ENCODE assay signal across 16 cellular contexts in the genomic region with DNA sequence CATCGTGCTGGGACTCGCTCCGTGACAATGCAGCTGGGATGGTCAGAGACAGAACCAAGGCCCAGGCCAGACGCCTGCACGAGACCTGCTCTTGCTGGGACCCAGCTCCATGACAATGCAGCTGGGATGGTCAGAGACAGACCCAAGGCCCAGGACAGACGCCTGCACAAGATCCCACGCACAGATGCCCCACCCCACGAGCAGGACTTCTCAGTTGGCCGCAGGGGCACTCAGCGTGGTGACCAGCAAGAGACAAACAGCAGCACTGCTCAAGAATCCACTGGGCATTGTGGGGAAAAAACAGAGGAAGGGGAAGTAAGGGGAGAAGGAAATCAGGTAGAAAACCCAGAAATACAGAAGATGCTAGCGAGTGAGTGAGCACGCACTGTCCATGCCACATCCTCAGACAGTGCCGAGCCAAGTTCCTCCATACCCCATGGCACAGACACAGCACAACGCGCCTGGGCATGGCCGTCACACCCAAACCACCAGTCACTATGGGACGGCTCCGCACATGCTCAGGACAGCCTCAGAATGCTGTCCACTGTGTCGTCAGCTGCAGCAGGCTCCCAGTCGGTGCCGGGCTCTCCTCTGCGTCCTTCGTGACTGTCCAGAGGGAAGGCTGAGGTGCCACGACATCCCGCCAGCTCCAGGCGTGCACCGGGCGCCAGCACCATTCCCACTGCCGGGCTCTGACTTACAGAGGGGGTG. TPM values are rescaled to one million over a fixed set of nuclear protein-coding genes. Genes with fewer than 3 reads are reported as not detected.
DNase-seq lines count a peak whose midpoint lies in the region; ATAC-seq and TF ChIP-seq lines count a peak whose summit lies in the region.
"Had no signal": no experiment of that assay in that cellular context is flagged by ENCODE, and none has a peak within 500 bp of the region (broad histone marks: within the 10 kb centered on the region; RNA-seq: fewer than 3 reads in every experiment).

No MANE protein-coding gene starts in this region.

- H3K4me2 ChIP-seq in H9 (ENCODE audit: insufficient read depth, insufficient read length, low read length) (no peak overlapping the region), neural progenitor cell (no peak overlapping the region)

- peaks cover 14% of the 10 kb centered on the region for H3K36me3 Mint-ChIP-seq in activated naive CD8-positive, alpha-beta T cell treated with anti-CD3 and anti-CD28 coated beads for 36 hours
- peaks cover 19% of the 10 kb centered on the region for H3K36me3 Mint-ChIP-seq in activated naive CD8-positive, alpha-beta T cell treated with anti-CD3 and anti-CD28 coated beads, Interleukin-2, amount 50 U/mL, for 24 hours (ENCODE audit: low read depth)
- H3K36me3 Mint-ChIP-seq in H9 (ENCODE audit: insufficient read depth in 1 of 3, low read depth in 3 of 3) (peaks cover 17 to 64% (median 55%) of the 10 kb centered on the region in 3 experiments; a peak in 6 of 7 replicates), endodermal cell (ENCODE audit: low read depth) (peaks cover 56% of the 10 kb centered on the region), neural progenitor cell (peaks cover 22% of the 10 kb centered on the region)
- peaks cover 37% of the 10 kb centered on the region for H3K36me3 Mint-ChIP-seq in activated T-helper 2 cell treated with anti-CD3 and anti-CD28 coated beads, Interferon-gamma antibody, Interleukin-2, Interleukin-4, amounts not matched to agents 10 μg/mL and 5 μg/mL and 100 μg/mL, durations not matched to agents 14 hours and 24 hours and 36 hours (ENCODE audit: low read depth)

- no peak overlapping the region for H2AFZ ChIP-seq in H9 (ENCODE audit: low read length)
- no peak overlapping the region for H2AFZ ChIP-seq in neural progenitor cell (replicated peaks)

- H3T11ph ChIP-seq in H9 (ENCODE audit: low read length) = no peak overlapping the region

- ATAC-seq in activated naive CD8-positive, alpha-beta T cell treated with anti-CD3 and anti-CD28 coated beads, Interleukin-2, amount 50 U/mL, for 24 hours = no peak
- ATAC-seq in GM19467 (IDR thresholded peaks at IDR 0.05; ENCODE audit: unreplicated experiment) = no peak

- no peak overlapping the region for H3K18ac ChIP-seq in H9 (ENCODE audit: insufficient read length, low read depth, low read length)

- intact Hi-C loops in activated T-helper 2 cell treated with anti-CD3 and anti-CD28 coated beads, Interferon-gamma antibody, Interleukin-2, Interleukin-4, amounts not matched to agents 10 μg/mL and 5 μg/mL and 100 μg/mL, durations not matched to agents 14 hours and 24 hours and 36 hours (cut with micrococcal nuclease) = no loop called here

- H3K9me3 ChIP-seq in H9 (ENCODE audit: control insufficient read depth, low read depth, low read length) = no peaks in the 10 kb centered on the region
- H3K9me3 ChIP-seq in endodermal cell (ENCODE audit: control insufficient read depth, low read length) = no peaks in the 10 kb centered on the region
- H3K9me3 ChIP-seq in neural progenitor cell (ENCODE audit: low read depth) = no peaks in the 10 kb centered on the region

- no CpG with 5 or more reads among the region's 29 CpGs for WGBS in H9 (ENCODE audit: extremely low coverage, insufficient read length, low lambda C conversion rate)
- 95 to 98% methylated on average over 21 to 27 of the region's 29 CpGs for WGBS in endodermal cell (ENCODE audit: insufficient coverage in 1 of 2, insufficient read length in 1 of 2), 2 experiments

- H3K14ac ChIP-seq in H9 (ENCODE audit: insufficient read depth, low read length) = no peak overlapping the region

- H3K4me1 ChIP-seq in H9 (ENCODE audit: insufficient read depth, low read length) = no peaks in the 10 kb centered on the region
- H3K4me1 ChIP-seq in endodermal cell (ENCODE audit: control insufficient read depth, insufficient read depth, low read length) = no peaks in the 10 kb centered on the region
- H3K4me1 ChIP-seq in neural progenitor cell = no peaks in the 10 kb centered on the region

- no peak overlapping the region for H3K23ac ChIP-seq in H9 (ENCODE audit: insufficient read length, low read depth, low read length)

- H3K9me3 Mint-ChIP-seq in activated naive CD8-positive, alpha-beta T cell treated with anti-CD3 and anti-CD28 coated beads for 36 hours = no peaks in the 10 kb centered on the region
- no peaks in the 10 kb centered on the region for H3K9me3 Mint-ChIP-seq in activated naive CD8-positive, alpha-beta T cell treated with anti-CD3 and anti-CD28 coated beads, Interleukin-2, amount 50 U/mL, for 24 hours
- H3K9me3 Mint-ChIP-seq in H9 (no peaks in the 10 kb centered on the region), endodermal cell (no peaks in the 10 kb centered on the region), neural progenitor cell (no peaks in the 10 kb centered on the region)
- H3K9me3 Mint-ChIP-seq in activated T-helper 2 cell treated with anti-CD3 and anti-CD28 coated beads, Interferon-gamma antibody, Interleukin-2, Interleukin-4, amounts not matched to agents 10 μg/mL and 5 μg/mL and 100 μg/mL, durations not matched to agents 14 hours and 24 hours and 36 hours = no peaks in the 10 kb centered on the region

- no peaks in the 10 kb centered on the region for H3K79me1 ChIP-seq in H9 (ENCODE audit: insufficient read depth, low read depth, low read length, poor library complexity, severe bottlenecking)

- H2BK12ac ChIP-seq in H9 (ENCODE audit: insufficient read length, low read depth, low read length) = no peak overlapping the region

- H3K4me3 ChIP-seq in endodermal cell (ENCODE audit: low read length) = no peak overlapping the region
- no peak overlapping the region for H3K4me3 ChIP-seq in neural progenitor cell
- no peak overlapping the region for H3K4me3 ChIP-seq in coronary artery

- H3K4me1 Mint-ChIP-seq in activated naive CD8-positive, alpha-beta T cell treated with anti-CD3 and anti-CD28 coated beads for 36 hours = peaks cover 15% of the 10 kb centered on the region
- peaks cover 8% of the 10 kb centered on the region for H3K4me1 Mint-ChIP-seq in activated naive CD8-positive, alpha-beta T cell treated with anti-CD3 and anti-CD28 coated beads, Interleukin-2, amount 50 U/mL, for 24 hours
- peaks cover 10 to 15% of the 10 kb centered on the region in 2 experiments for H3K4me1 Mint-ChIP-seq in H9
- no peaks in the 10 kb centered on the region for H3K4me1 Mint-ChIP-seq in endodermal cell
- peaks cover 13% of the 10 kb centered on the region for H3K4me1 Mint-ChIP-seq in neural progenitor cell
- peaks cover 4% of the 10 kb centered on the region for H3K4me1 Mint-ChIP-seq in activated T-helper 2 cell treated with anti-CD3 and anti-CD28 coated beads, Interferon-gamma antibody, Interleukin-2, Interleukin-4, amounts not matched to agents 10 μg/mL and 5 μg/mL and 100 μg/mL, durations not matched to agents 14 hours and 24 hours and 36 hours (ENCODE audit: low read depth)

- no peaks in the 10 kb centered on the region for H3K27me3 Mint-ChIP-seq in activated naive CD8-positive, alpha-beta T cell treated with anti-CD3 and anti-CD28 coated beads for 36 hours
- H3K27me3 Mint-ChIP-seq in activated naive CD8-positive, alpha-beta T cell treated with anti-CD3 and anti-CD28 coated beads, Interleukin-2, amount 50 U/mL, for 24 hours = no peaks in the 10 kb centered on the region
- H3K27me3 Mint-ChIP-seq in H9 (ENCODE audit: low read depth) (no peaks in the 10 kb centered on the region), endodermal cell (ENCODE audit: insufficient read depth) (no peaks in the 10 kb centered on the region), neural progenitor cell (ENCODE audit: insufficient read depth, low read depth) (peaks cover 4% of the 10 kb centered on the region)
- H3K27me3 Mint-ChIP-seq in activated T-helper 2 cell treated with anti-CD3 and anti-CD28 coated beads, Interferon-gamma antibody, Interleukin-2, Interleukin-4, amounts not matched to agents 10 μg/mL and 5 μg/mL and 100 μg/mL, durations not matched to agents 14 hours and 24 hours and 36 hours (ENCODE audit: low read depth) = no peaks in the 10 kb centered on the region

- H2BK120ac ChIP-seq in H9 (ENCODE audit: low read depth, low read length, poor library complexity, severe bottlenecking) = no peak overlapping the region

- H3K9ac ChIP-seq in H9 (ENCODE audit: extremely low read depth, insufficient read length, low read length) = no peak overlapping the region
- no peak overlapping the region for H3K9ac ChIP-seq in endodermal cell (ENCODE audit: extremely low read depth, low read length, poor library complexity, severe bottlenecking)
- no peak overlapping the region for H3K9ac ChIP-seq in neural progenitor cell

- no peak overlapping the region for H2BK15ac ChIP-seq in H9 (ENCODE audit: low read depth, low read length)

- TF ChIP-seq CTCF in H9 (conservative IDR thresholded peaks at IDR 0.05) (no peak), endodermal cell (conservative IDR thresholded peaks at IDR 0.05) (no peak), neural progenitor cell (IDR thresholded peaks at IDR 0.05) (no peak), coronary artery (IDR thresholded peaks at IDR 0.05) (no peak)

- H2BK5ac ChIP-seq in H9 (ENCODE audit: insufficient read length, low read length) = no peak overlapping the region

- no peaks in the 10 kb centered on the region for H3F3A ChIP-seq in neural progenitor cell (ENCODE audit: low read depth)

- no peak overlapping the region for H4K91ac ChIP-seq in H9 (ENCODE audit: insufficient read length, low read depth, low read length)

- H3K36me3 ChIP-seq in endodermal cell (ENCODE audit: control insufficient read depth, insufficient read depth, low read length) = peaks cover 55% of the 10 kb centered on the region
- no peaks in the 10 kb centered on the region for H3K36me3 ChIP-seq in neural progenitor cell

- no peak overlapping the region for H4K5ac ChIP-seq in H9 (ENCODE audit: insufficient read length, low read depth, low read length)

- no peak overlapping the region for H4K8ac ChIP-seq in H9 (replicated peaks; ENCODE audit: insufficient read length, low read depth, low read length)

- no peak overlapping the region for H2BK20ac ChIP-seq in H9 (ENCODE audit: low read depth, low read length, poor library complexity, severe bottlenecking)

- DNase-seq in activated naive CD8-positive, alpha-beta T cell treated with anti-CD3 and anti-CD28 coated beads for 36 hours = no peak
- no peak for DNase-seq in activated naive CD8-positive, alpha-beta T cell treated with anti-CD3 and anti-CD28 coated beads, Interleukin-2, amount 50 U/mL, for 24 hours
- no peak for DNase-seq in H9
- no peak for DNase-seq in endodermal cell
- no peak for DNase-seq in neural progenitor cell (ENCODE audit: low spot score)
- no peak for DNase-seq in coronary artery (ENCODE audit: low spot score)
- DNase-seq in activated T-helper 2 cell treated with anti-CD3 and anti-CD28 coated beads, Interferon-gamma antibody, Interleukin-2, Interleukin-4, amounts not matched to agents 10 μg/mL and 5 μg/mL and 100 μg/mL, durations not matched to agents 14 hours and 24 hours and 36 hours (ENCODE audit: low spot score) = no peak
- DNase-seq: C1 segment of cervical spinal cord, COR-L47, HCEC 1CT, Karpas-422, NCI-H1417, NCI-H2029, NCI-H2171 treated with DMSO at 0.1 percent for 48 hours, NCI-H774 had no signal

- no peak overlapping the region for H2AK5ac ChIP-seq in H9 (ENCODE audit: insufficient read length, low read length)

- H3K27ac ChIP-seq in H9 (ENCODE audit: insufficient read length, low read depth, low read length) (no peak overlapping the region), endodermal cell (ENCODE audit: low read depth, low read length) (no peak overlapping the region), neural progenitor cell (no peak overlapping the region), coronary artery (no peak overlapping the region)

- H4K20me1 ChIP-seq in H9 (ENCODE audit: control insufficient read depth, insufficient read depth, insufficient read length) = no peaks in the 10 kb centered on the region
- peaks cover 89% of the 10 kb centered on the region for H4K20me1 ChIP-seq in neural progenitor cell (ENCODE audit: low read depth)

- peaks cover 6% of the 10 kb centered on the region; the same call in 1 of the 2 replicates for H3K79me2 ChIP-seq in H9 (ENCODE audit: insufficient read depth, low read length)
- H3K79me2 ChIP-seq in neural progenitor cell (ENCODE audit: low read depth) = peaks cover 91% of the 10 kb centered on the region

- no peak overlapping the region for H3K56ac ChIP-seq in H9 (ENCODE audit: insufficient read length, low read depth, low read length)

- H3K27me3 ChIP-seq in H9 (ENCODE audit: insufficient read depth, low read length) = no peaks in the 10 kb centered on the region
- no peaks in the 10 kb centered on the region for H3K27me3 ChIP-seq in endodermal cell (ENCODE audit: control insufficient read depth, insufficient read depth, low read length, poor library complexity, severe bottlenecking)
- H3K27me3 ChIP-seq in neural progenitor cell = no peaks in the 10 kb centered on the region

- no peak overlapping the region for H3K4me3 Mint-ChIP-seq in activated naive CD8-positive, alpha-beta T cell treated with anti-CD3 and anti-CD28 coated beads for 36 hours
- no peak overlapping the region for H3K4me3 Mint-ChIP-seq in activated naive CD8-positive, alpha-beta T cell treated with anti-CD3 and anti-CD28 coated beads, Interleukin-2, amount 50 U/mL, for 24 hours
- no peak overlapping the region for H3K4me3 Mint-ChIP-seq in H9
- H3K4me3 Mint-ChIP-seq in endodermal cell = no peak overlapping the region
- no peak overlapping the region for H3K4me3 Mint-ChIP-seq in neural progenitor cell
- H3K4me3 Mint-ChIP-seq in activated T-helper 2 cell treated with anti-CD3 and anti-CD28 coated beads, Interferon-gamma antibody, Interleukin-2, Interleukin-4, amounts not matched to agents 10 μg/mL and 5 μg/mL and 100 μg/mL, durations not matched to agents 14 hours and 24 hours and 36 hours (ENCODE audit: low read depth) = no peak overlapping the region

- H3K27ac Mint-ChIP-seq in activated naive CD8-positive, alpha-beta T cell treated with anti-CD3 and anti-CD28 coated beads for 36 hours = peak overlapping the region; percentile 62
- H3K27ac Mint-ChIP-seq in activated naive CD8-positive, alpha-beta T cell treated with anti-CD3 and anti-CD28 coated beads, Interleukin-2, amount 50 U/mL, for 24 hours = no peak overlapping the region
- H3K27ac Mint-ChIP-seq in H9 (peak overlapping the region; percentile 14 to 91 (median 89); a peak in 4 of 7 replicates), endodermal cell (peak overlapping the region; percentile 64), neural progenitor cell (peak overlapping the region; percentile 6)
- H3K27ac Mint-ChIP-seq in activated T-helper 2 cell treated with anti-CD3 and anti-CD28 coated beads, Interferon-gamma antibody, Interleukin-2, Interleukin-4, amounts not matched to agents 10 μg/mL and 5 μg/mL and 100 μg/mL, durations not matched to agents 14 hours and 24 hours and 36 hours = no peak overlapping the region

- no peak overlapping the region for H3K4ac ChIP-seq in H9 (ENCODE audit: low read depth, low read length)

- H3K23me2 ChIP-seq in H9 (ENCODE audit: insufficient read length, low read depth, low read length, poor library complexity, severe bottlenecking) = no peaks in the 10 kb centered on the region

RNA-seq across cellular contexts. Expression of a gene that starts 44.5 kb away (rescaled TPM):
- 10 to 100 TPM; 22.7 to 23.2 TPM for total RNA-seq in activated naive CD8-positive, alpha-beta T cell treated with anti-CD3 and anti-CD28 coated beads for 36 hours
- total RNA-seq in H9 (2021) = 51.3 and 53.3 TPM in 2 replicates
- total RNA-seq in endodermal cell = 10 to 100 TPM; 49.5 to 54.9 TPM
- 39.8 TPM for polyA plus RNA-seq in endodermal cell (2013, experiment 1 of 2)
- polyA plus RNA-seq in endodermal cell (2013, experiment 2 of 2) = 36.7 TPM
- 31.2 and 46.7 TPM in 2 replicates for total RNA-seq in neural progenitor cell (ENCODE audit: low replicate concordance)
- 41.3 and 46.2 TPM in 2 replicates for total RNA-seq in activated T-helper 2 cell treated with anti-CD3 and anti-CD28 coated beads, Interferon-gamma antibody, Interleukin-2, Interleukin-4, amounts not matched to agents 10 μg/mL and 5 μg/mL and 100 μg/mL, durations not matched to agents 14 hours and 24 hours and 36 hours

Comparison
In these comparisons a context has a peak if more than half of its experiments do, and no peak if none do; other contexts are left out.
1. H3K27ac Mint-ChIP-seq: peak in activated naive CD8-positive, alpha-beta T cell treated with anti-CD3 and anti-CD28 coated beads for 36 hours (single experiment), H9 (3 of 3), endodermal cell (single experiment) and neural progenitor cell (single experiment); none in activated naive CD8-positive, alpha-beta T cell treated with anti-CD3 and anti-CD28 coated beads, Interleukin-2, amount 50 U/mL, for 24 hours (single experiment) and activated T-helper 2 cell treated with anti-CD3 and anti-CD28 coated beads, Interferon-gamma antibody, Interleukin-2, Interleukin-4, amounts not matched to agents 10 μg/mL and 5 μg/mL and 100 μg/mL, durations not matched to agents 14 hours and 24 hours and 36 hours (single experiment).